ENCODE assay signal across 23 cellular contexts in genomic region chr7:83014546-83014945, GRCh38.
"Had no signal": no experiment of that assay in that cellular context is flagged by ENCODE, and none has a peak within 500 bp of the region (broad histone marks: within the 10 kb centered on the region; RNA-seq: fewer than 3 reads in every experiment).

No MANE protein-coding gene starts in this region.

- ATAC-seq: activated naive CD4-positive, alpha-beta T cell treated with anti-CD3 and anti-CD28 coated beads, Interleukin-2, amount 50 U/mL, for 72 hours; activated T-cell treated with anti-CD3 and anti-CD28 coated beads, Interleukin-2, amount 50 U/mL, for 72 hours; effector memory CD8-positive, alpha-beta T cell; esophagus mucosa had no signal

- DNase-seq: activated CD4-positive, alpha-beta memory T cell treated with anti-CD3 and anti-CD28 coated beads, Interleukin-2, amount 10 ng/mL, durations not matched to agents 7 days and 5 days; activated CD4-positive, alpha-beta T cell treated with anti-CD3 and anti-CD28 coated beads for 1 hour; activated CD4-positive, alpha-beta T cell treated with anti-CD3 and anti-CD28 coated beads for 4 hours; activated CD4-positive, alpha-beta T cell treated with anti-CD3 and anti-CD28 coated beads, Interleukin-2, amount 10 ng/mL, durations not matched to agents 7 days and 5 days; activated CD4-positive, alpha-beta T cell treated with anti-CD3 and anti-CD28 coated beads, Interleukin-2, amount 50 U/mL, for 4 hours; activated CD8-positive, alpha-beta memory T cell treated with anti-CD3 and anti-CD28 coated beads, Interleukin-2, amount 50 U/mL, for 48 hours; activated gamma-delta T cell; activated naive CD4-positive, alpha-beta T cell; activated naive CD4-positive, alpha-beta T cell treated with anti-CD3 and anti-CD28 coated beads, Interleukin-2, amount 10 ng/mL, durations not matched to agents 7 days and 5 days; activated naive CD8-positive, alpha-beta T cell treated with anti-CD3 and anti-CD28 coated beads, Interleukin-2, amount 10 ng/mL, durations not matched to agents 7 days and 5 days; activated T-cell treated with anti-CD3 and anti-CD28 coated beads for 4 hours; activated T-cell treated with anti-CD3 and anti-CD28 coated beads, Interleukin-2, amount 50 U/mL, for 24 hours; activated T-cell treated with anti-CD3 and anti-CD28 coated beads, Interleukin-2, amount 50 U/mL, for 72 hours; central memory CD4-positive, alpha-beta T cell; cortex of kidney; dermis blood vessel endothelial cell; effector CD4-positive, alpha-beta T cell; effector memory CD8-positive, alpha-beta T cell; foreskin fibroblast; T-helper 1 cell; T-helper 2 cell had no signal
